In genomic region chr5:138492552-138493045, GRCh38 we compare ENCODE assay signal across 8 cellular contexts. TPM values are rescaled to one million over a fixed set of nuclear protein-coding genes. Genes with fewer than 3 reads are reported as not detected.
DNase-seq lines count a peak whose midpoint lies in the region; ATAC-seq and TF ChIP-seq lines count a peak whose summit lies in the region.

No MANE protein-coding gene starts in this region.

- no peaks in the 10 kb centered on the region for H3K9me3 Mint-ChIP-seq in naive thymus-derived CD4-positive, alpha-beta T cell

- CTCF ChIA-PET in naive thymus-derived CD4-positive, alpha-beta T cell (lab: Charles Lee): interaction anchor here (0.5 to 1.2 kb wide), 3 partner anchors 28 to 326 kb away, joined by 3 to 5 read pairs (median 3); no protein-coding TSS in a partner anchor

- H3K4me1 Mint-ChIP-seq in naive thymus-derived CD4-positive, alpha-beta T cell: peaks cover 8 to 21% (median 13%) of the 10 kb centered on the region in 7 donors

- no peaks in the 10 kb centered on the region for H3K36me3 ChIP-seq in ACC112 (ENCODE audit: insufficient read depth, low read length)
- no peaks in the 10 kb centered on the region for H3K36me3 ChIP-seq in naive thymus-derived CD4-positive, alpha-beta T cell (ENCODE audit: control insufficient read depth in 2 of 3, insufficient read depth in 3 of 3, low read length in 3 of 3)

- H3K4me3 ChIP-seq in ACC112 (ENCODE audit: low read depth, low read length) (peak overlapping the region; percentile 90), choroid plexus epithelial cell (ENCODE audit: low read depth, low read length) (peak overlapping the region; percentile 58)
- peak overlapping the region; percentile 45 for H3K4me3 ChIP-seq in Jurkat, Clone E6-1 (ENCODE audit: low read length)
- H3K4me3 ChIP-seq in naive thymus-derived CD4-positive, alpha-beta T cell (ENCODE audit: low read length): peak overlapping the region; percentile 69

- H3K27me3 ChIP-seq in ACC112 (ENCODE audit: insufficient read depth, low read length): peaks cover 6% of the 10 kb centered on the region; the same call in 1 of the 2 replicates
- H3K27me3 ChIP-seq in naive thymus-derived CD4-positive, alpha-beta T cell (ENCODE audit: control insufficient read depth in 2 of 2, insufficient read depth in 2 of 2, low read length in 2 of 2): peaks cover 0 to 6% of the 10 kb centered on the region in 2 donors

- H3K4me3 Mint-ChIP-seq in naive thymus-derived CD4-positive, alpha-beta T cell: peak overlapping the region; percentile 76 to 97 (median 92)

- peaks cover 0 to 40% (median 5%) of the 10 kb centered on the region in 5 donors for H3K27me3 Mint-ChIP-seq in naive thymus-derived CD4-positive, alpha-beta T cell

- POLR2A ChIA-PET in naive thymus-derived CD4-positive, alpha-beta T cell (lab: Charles Lee): interaction anchor here (0.6 to 1.7 kb wide), 5 partner anchors 25 to 42 kb away, joined by 3 to 16 read pairs (median 5); partner anchors contain the start of gene EGR1

- H3K36me3 Mint-ChIP-seq in naive thymus-derived CD4-positive, alpha-beta T cell: no peaks in the 10 kb centered on the region

- peak overlapping the region; percentile 86 for H2AFZ ChIP-seq in ACC112 (ENCODE audit: low read length, unreplicated experiment)

- ATAC-seq in naive thymus-derived CD4-positive, alpha-beta T cell: no peak
- no peak for ATAC-seq in HG02870 (IDR thresholded peaks at IDR 0.05; ENCODE audit: unreplicated experiment)

- DNase-seq in Jurkat, Clone E6-1 (ENCODE audit: low read depth, low spot score): no peak
- no peak for DNase-seq in choroid plexus epithelial cell (ENCODE audit: low read depth)
- DNase-seq in naive thymus-derived CD4-positive, alpha-beta T cell: no peak
- DNase-seq in stimulated activated CD4-positive, alpha-beta T cell treated with anti-CD3 and anti-CD28 coated beads, Interleukin-1b, Interleukin-23, amount 100 ng/mL, for 48 hours: no peak
- DNase-seq in activated CD4-positive, alpha-beta T cell treated with anti-CD3 and anti-CD28 coated beads for 4 hours: no peak
- no peak for DNase-seq in glomerular visceral epithelial cell (ENCODE audit: extremely low spot score)

- H3K27ac Mint-ChIP-seq in naive thymus-derived CD4-positive, alpha-beta T cell: peak overlapping the region in 8 of 9 donors; percentile 40 to 90 (median 72)

- H3K79me2 ChIP-seq in ACC112 (ENCODE audit: control insufficient read depth, insufficient read depth, low read length, unreplicated experiment): no peaks in the 10 kb centered on the region

- H3K4me1 ChIP-seq in ACC112 (ENCODE audit: control insufficient read depth, insufficient read depth, low read length, unreplicated experiment): peaks cover 14% of the 10 kb centered on the region
- peaks cover 13 to 14% of the 10 kb centered on the region in 2 donors for H3K4me1 ChIP-seq in naive thymus-derived CD4-positive, alpha-beta T cell (ENCODE audit: control insufficient read depth in 2 of 2, insufficient read depth in 2 of 2, low read length in 2 of 2)

- no peaks in the 10 kb centered on the region for H3K9me3 ChIP-seq in naive thymus-derived CD4-positive, alpha-beta T cell (ENCODE audit: control insufficient read depth in 2 of 3, low read length in 3 of 3)

- H3K27ac ChIP-seq in ACC112 (ENCODE audit: low read depth, low read length): no peak overlapping the region
- H3K27ac ChIP-seq in naive thymus-derived CD4-positive, alpha-beta T cell (ENCODE audit: low read depth, low read length): peak overlapping the region; percentile 37

- intact Hi-C loops in naive thymus-derived CD4-positive, alpha-beta T cell (cut with micrococcal nuclease): loop anchor here (1.0 kb wide), 7 partner anchors 27 to 279 kb away; partner anchors contain the start of genes EGR1 (in 2 of the 2), ETF1 (in 2 of the 2), CDC23 (in 1 of the 2) and HSPA9 (in 1 of the 2)

- TF ChIP-seq CTCF in choroid plexus epithelial cell (conservative IDR thresholded peaks at IDR 0.05; ENCODE audit: low read depth, low read length): no peak

RNA-seq across cellular contexts. Expression of gene EGR1, which starts 27.3 kb away (rescaled TPM):
- polyA plus RNA-seq in Jurkat, Clone E6-1 (2012; ENCODE audit: insufficient read depth, insufficient read length): 20.0 TPM
- total RNA-seq in naive thymus-derived CD4-positive, alpha-beta T cell: 10 to 100 TPM in 3 of 5 experiments, under 1 TPM in 2; 0.57 to 68.6 (median 12.8) TPM
- under 1 TPM in 1 of 2 donors, not detected in 1; 0.14 TPM for polyA plus RNA-seq in naive thymus-derived CD4-positive, alpha-beta T cell

RNA-seq across cellular contexts. Expression of gene ETF1, which starts 50.4 kb away (rescaled TPM):
- polyA plus RNA-seq in Jurkat, Clone E6-1 (2012; ENCODE audit: insufficient read depth, insufficient read length): 89.6 TPM
- 100 to 1,000 TPM in 2 of 5 experiments, 10 to 100 TPM in 3; 40.6 to 137 (median 84.1) TPM for total RNA-seq in naive thymus-derived CD4-positive, alpha-beta T cell
- polyA plus RNA-seq in naive thymus-derived CD4-positive, alpha-beta T cell: 10 to 100 TPM; 19.0 to 21.8 TPM

RNA-seq across cellular contexts. Expression of gene REEP2, which starts 53.7 kb away (rescaled TPM):
- 26.5 TPM for polyA plus RNA-seq in Jurkat, Clone E6-1 (2012; ENCODE audit: insufficient read depth, insufficient read length)
- 1 to 10 TPM in 1 of 5 experiments, under 1 TPM in 1, not detected in 3; 0.94 to 1.2 TPM for total RNA-seq in naive thymus-derived CD4-positive, alpha-beta T cell
- not detected for polyA plus RNA-seq in naive thymus-derived CD4-positive, alpha-beta T cell
